In the genomic region with DNA sequence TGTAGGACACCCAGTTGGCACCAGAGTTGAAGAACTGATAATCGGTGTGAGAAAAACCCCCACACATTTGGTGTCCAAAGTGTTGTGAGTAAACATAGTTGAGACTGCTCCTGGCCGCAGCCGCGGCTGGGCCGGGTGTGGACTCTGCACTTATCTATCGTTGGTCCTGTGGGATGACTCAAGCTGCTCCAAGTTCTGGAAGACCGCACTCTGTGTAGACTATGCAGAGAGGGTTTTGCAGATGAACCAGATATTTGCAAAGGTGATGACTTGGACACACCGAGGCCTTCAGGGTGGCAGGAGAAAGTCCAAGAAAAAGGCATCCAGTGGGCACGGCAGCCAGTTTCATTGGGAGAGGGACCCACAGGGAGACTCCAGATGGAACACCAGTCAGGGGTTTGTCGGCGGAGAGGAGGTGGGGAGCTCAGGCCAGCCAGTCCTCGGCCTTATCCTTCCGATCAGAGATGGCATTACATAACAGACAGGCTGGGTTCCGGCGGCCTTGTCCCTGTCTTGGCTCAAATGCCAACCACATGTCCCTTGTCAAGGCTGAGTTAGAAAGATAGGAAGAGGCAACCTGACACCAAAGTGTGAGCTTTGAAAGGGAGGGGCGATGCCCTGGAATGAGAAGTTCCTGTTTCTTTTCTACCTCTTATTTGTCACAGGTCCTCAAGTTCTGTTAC, we compare ENCODE assay signal across 9 cellular contexts. TPM values are rescaled to one million over a fixed set of nuclear protein-coding genes. Genes with fewer than 3 reads are reported as not detected.
DNase-seq lines count a peak whose midpoint lies in the region; ATAC-seq, FAIRE-seq and TF ChIP-seq lines count a peak whose summit lies in the region.
"Had no signal": no experiment of that assay in that cellular context is flagged by ENCODE, and none has a peak within 500 bp of the region (broad histone marks: within the 10 kb centered on the region; RNA-seq: fewer than 3 reads in every experiment).

No MANE protein-coding gene starts in this region.

- H3K9me3 ChIP-seq in K562 (replicated peaks; ENCODE audit: control insufficient read depth, insufficient read depth, low read depth, low read length) (no peaks in the 10 kb centered on the region), lower lobe of right lung (no peaks in the 10 kb centered on the region), vagina (no peaks in the 10 kb centered on the region), kidney (ENCODE audit: control insufficient read depth in 1 of 2, low read length in 2 of 2) (no peaks in the 10 kb centered on the region)

- 22% methylated on average over 15 of the region's 16 CpGs for WGBS in K562 (ENCODE audit: insufficient coverage, low coverage, missing lambda C conversion rate)

- H2AFZ ChIP-seq in K562 (ENCODE audit: low read depth, low read length) = no peak overlapping the region

- H3K9ac ChIP-seq in K562 (ENCODE audit: insufficient read depth in 1 of 2, low read depth in 2 of 2, low read length in 2 of 2) (peak overlapping the region in 1 of 2 experiments; percentile 8; a peak in 2 of 4 replicates), kidney (ENCODE audit: low read length in 2 of 2) (no peak overlapping the region)

- H3K27ac ChIP-seq in K562 (ENCODE audit: extremely low read depth, low read depth, low read length) = peak overlapping the region; percentile 37; the same call in 1 of the 3 replicates
- peak overlapping the region; percentile 56 for H3K27ac ChIP-seq in lower lobe of right lung
- peak overlapping the region; percentile 75 for H3K27ac ChIP-seq in vagina
- peak overlapping the region in 1 of 2 donors; percentile 7 for H3K27ac ChIP-seq in kidney (ENCODE audit: low read depth in 2 of 2, low read length in 2 of 2)

- TF ChIP-seq POLR2A in K562 (conservative IDR thresholded peaks at IDR 0.05) = no peak
- TF ChIP-seq POLR2A in vagina (IDR thresholded peaks at IDR 0.05) = no peak

- H3K9me1 ChIP-seq in K562 (ENCODE audit: control insufficient read depth, insufficient read depth, low read length) = peaks cover 3% of the 10 kb centered on the region

- in situ Hi-C loops in K562 (cut with MboI) = no loop called here

- no peak overlapping the region for H3K4me3 ChIP-seq in K562
- H3K4me3 ChIP-seq in lower lobe of right lung = no peak overlapping the region
- no peak overlapping the region for H3K4me3 ChIP-seq in vagina
- H3K4me3 ChIP-seq in kidney (ENCODE audit: low read length in 2 of 2) = no peak overlapping the region

- no peak for DNase-seq in activated naive CD4-positive, alpha-beta T cell treated with anti-CD3 and anti-CD28 coated beads, Interleukin-2, amount 50 U/mL, for 72 hours (ENCODE audit: low spot score in 2 of 2)
- DNase-seq in activated naive CD4-positive, alpha-beta T cell treated with anti-CD3 and anti-CD28 coated beads for 36 hours = no peak
- DNase-seq in K562 (ENCODE audit: extremely low read depth in 1 of 4, low spot score in 3 of 4) (peak; percentile 51 to 83 (median 64)), lower lobe of right lung (peak; percentile 54), vagina (ENCODE audit: extremely low spot score in 2 of 2) (no peak), HuH-7 (ENCODE audit: low spot score) (no peak), kidney (no peak), mucosa of gallbladder (ENCODE audit: low spot score) (no peak)

- BruUV-seq in K562 (replicated peaks; lab: Mats Ljungman, UMichigan) = no TSS peak

- H3K4me1 Mint-ChIP-seq in activated naive CD4-positive, alpha-beta T cell treated with anti-CD3 and anti-CD28 coated beads for 36 hours (ENCODE audit: low read depth) = peaks cover 20% of the 10 kb centered on the region
- H3K4me1 Mint-ChIP-seq: central memory CD8-positive, alpha-beta T cell had no signal

- H3K36me3 Mint-ChIP-seq in activated naive CD4-positive, alpha-beta T cell treated with anti-CD3 and anti-CD28 coated beads, Interleukin-2, amount 50 U/mL, for 72 hours = no peaks in the 10 kb centered on the region
- H3K36me3 Mint-ChIP-seq in activated naive CD4-positive, alpha-beta T cell treated with anti-CD3 and anti-CD28 coated beads for 36 hours (ENCODE audit: low read depth) = no peaks in the 10 kb centered on the region

- CTCF ChIA-PET in activated naive CD4-positive, alpha-beta T cell treated with anti-CD3 and anti-CD28 coated beads for 36 hours (lab: Charles Lee) = no interaction called here
- CTCF ChIA-PET in K562 (lab: Yijun Ruan, JAX; ENCODE audit: low intra/inter-chr PET ratio) = no interaction called here

- FAIRE-seq in K562 (lab: Jason Lieb, UNC) (peak; percentile 90), kidney (lab: Jason Lieb, UNC) (no peak)

- peaks cover 12% of the 10 kb centered on the region for H4K20me1 ChIP-seq in K562 (replicated peaks; ENCODE audit: control insufficient read depth, insufficient read depth, low read length)

- H3K27me3 ChIP-seq in K562 (ENCODE audit: control insufficient read depth in 2 of 2, insufficient read depth in 2 of 2, low read length in 2 of 2) = no peaks in the 10 kb centered on the region
- H3K27me3 ChIP-seq in lower lobe of right lung (ENCODE audit: low read depth) = no peaks in the 10 kb centered on the region
- no peaks in the 10 kb centered on the region for H3K27me3 ChIP-seq in vagina

- peak; percentile 40; the same call in 1 of the 2 replicates for TF ChIP-seq EP300 in K562 (IDR thresholded peaks at IDR 0.05; ENCODE audit: low read length)

- intact Hi-C loops in activated naive CD4-positive, alpha-beta T cell treated with anti-CD3 and anti-CD28 coated beads for 36 hours (cut with micrococcal nuclease) = no loop called here
- intact Hi-C loops in K562 (cut with micrococcal nuclease) (no loop called here), lower lobe of right lung (cut with DNase I) (no loop called here), vagina (cut with DNase I) (no loop called here), kidney (cut with DNase I) (no loop called here)

- peak overlapping the region; percentile 50 to 65 for H3K27ac Mint-ChIP-seq in activated naive CD4-positive, alpha-beta T cell treated with anti-CD3 and anti-CD28 coated beads, Interleukin-2, amount 50 U/mL, for 72 hours
- H3K27ac Mint-ChIP-seq in activated naive CD4-positive, alpha-beta T cell treated with anti-CD3 and anti-CD28 coated beads for 36 hours = no peak overlapping the region

- no peak for TF ChIP-seq RAD21 in K562 (CRISPR knock-in tag; conservative IDR thresholded peaks at IDR 0.05 in 1 of 2, IDR thresholded peaks at IDR 0.05 in 1 of 2)

- no peaks in the 10 kb centered on the region for H3K79me2 ChIP-seq in K562 (ENCODE audit: control insufficient read depth, insufficient read depth, low read length)

- H3K36me3 ChIP-seq in K562 (ENCODE audit: control insufficient read depth, insufficient read depth, low read length) (no peaks in the 10 kb centered on the region), lower lobe of right lung (no peaks in the 10 kb centered on the region), vagina (no peaks in the 10 kb centered on the region), kidney (ENCODE audit: control insufficient read depth in 1 of 2, insufficient read depth in 2 of 2, low read length in 2 of 2) (no peaks in the 10 kb centered on the region)

- no peak for TF ChIP-seq CTCF in K562 (IDR thresholded peaks at IDR 0.05 in 2 of 3, conservative IDR thresholded peaks at IDR 0.05 in 1 of 3; ENCODE audit: insufficient read depth in 2 of 3, low read depth in 1 of 3, low read length in 3 of 3)
- no peak for TF ChIP-seq CTCF in lower lobe of right lung (IDR thresholded peaks at IDR 0.05)
- TF ChIP-seq CTCF in vagina (IDR thresholded peaks at IDR 0.05) = no peak
- TF ChIP-seq CTCF in kidney (IDR thresholded peaks at IDR 0.05; ENCODE audit: borderline replicate concordance, extremely low read depth, insufficient read depth) = no peak

- H3K4me1 ChIP-seq in K562 (replicated peaks in 1 of 2; ENCODE audit: control insufficient read depth in 2 of 2, insufficient read depth in 2 of 2, low read length in 2 of 2) (peaks cover 11 to 23% of the 10 kb centered on the region in 2 experiments), lower lobe of right lung (peaks cover 53% of the 10 kb centered on the region), vagina (peaks cover 40% of the 10 kb centered on the region), kidney (ENCODE audit: control insufficient read depth in 1 of 2, insufficient read depth in 1 of 2, low read depth in 1 of 2, low read length in 2 of 2) (peaks cover 4 to 19% of the 10 kb centered on the region in 2 donors)

- POLR2A ChIA-PET in K562 (lab: Yijun Ruan, JAX) = interaction anchor here (0.6 to 1.4 kb wide), 7 partner anchors 8 to 66 kb away, joined by 3 to 4 read pairs (median 3); no protein-coding TSS in a partner anchor

- no peak for ATAC-seq in activated naive CD4-positive, alpha-beta T cell treated with anti-CD3 and anti-CD28 coated beads, Interleukin-2, amount 50 U/mL, for 72 hours
- ATAC-seq in K562 = peak; percentile 95
- ATAC-seq in lower lobe of right lung = peak in 1 of 2 donors; percentile 25

- H3K27me3 Mint-ChIP-seq in activated naive CD4-positive, alpha-beta T cell treated with anti-CD3 and anti-CD28 coated beads for 36 hours (ENCODE audit: low read depth) = no peaks in the 10 kb centered on the region

- H3K4me2 ChIP-seq in K562 (ENCODE audit: insufficient read depth, low read length) = peak overlapping the region; percentile 57

- H3K4me3 Mint-ChIP-seq in activated naive CD4-positive, alpha-beta T cell treated with anti-CD3 and anti-CD28 coated beads for 36 hours = no peak overlapping the region
- H3K4me3 Mint-ChIP-seq: central memory CD8-positive, alpha-beta T cell had no signal

- no peaks in the 10 kb centered on the region for H3K9me3 Mint-ChIP-seq in activated naive CD4-positive, alpha-beta T cell treated with anti-CD3 and anti-CD28 coated beads, Interleukin-2, amount 50 U/mL, for 72 hours
- no peaks in the 10 kb centered on the region for H3K9me3 Mint-ChIP-seq in activated naive CD4-positive, alpha-beta T cell treated with anti-CD3 and anti-CD28 coated beads for 36 hours
- H3K9me3 Mint-ChIP-seq: central memory CD8-positive, alpha-beta T cell had no signal

RNA-seq across cellular contexts. Expression of gene C2CD2, which starts 21.1 kb away (rescaled TPM):
- total RNA-seq in activated naive CD4-positive, alpha-beta T cell treated with anti-CD3 and anti-CD28 coated beads, Interleukin-2, amount 50 U/mL, for 72 hours = 10 to 100 TPM; 15.8 to 24.7 TPM
- 1 to 10 TPM; 6.9 to 7.3 TPM for total RNA-seq in activated naive CD4-positive, alpha-beta T cell treated with anti-CD3 and anti-CD28 coated beads for 36 hours
- total RNA-seq in K562 (2011; cell fraction: chromatin; rRNA removed; ENCODE audit: low replicate concordance) = 87.1 and 96.1 TPM in 2 replicates
- total RNA-seq in K562 (2011; cell fraction: nucleolus; rRNA removed) = 67.0 and 72.4 TPM in 2 replicates
- 71.8 and 78.2 TPM in 2 replicates for total RNA-seq in K562 (2011; cell fraction: nucleoplasm; rRNA removed)
- total RNA-seq in K562 (2014; rRNA removed) = 15.1 and 20.2 TPM in 2 replicates
- 11.6 and 12.1 TPM in 2 replicates for total RNA-seq in K562 (2014; rRNA removed; fragmentation: Illumina TruSeq; extraction: Trizol)
- 14.0 and 14.5 TPM in 2 replicates for total RNA-seq in K562 (2015; rRNA removed; fragmentation: Illumina TruSeq; extraction: Trizol)
- 19.0 and 19.6 TPM in 2 replicates for total RNA-seq in K562 (2021)
- 21.6 and 27.5 TPM in 2 replicates for polyA plus RNA-seq in K562 (2011; rRNA removed)
- polyA plus RNA-seq in K562 (2011; cell fraction: cytosol; rRNA removed) = 17.1 and 20.0 TPM in 2 replicates
- polyA plus RNA-seq in K562 (2011; cell fraction: nucleus; rRNA removed) = 40.5 and 46.1 TPM in 2 replicates
- polyA plus RNA-seq in K562 (2012) = 8.5 and 9.7 TPM in 2 replicates
- 9.1 and 10.9 TPM in 2 replicates for polyA plus RNA-seq in K562 (2014; fragmentation: Illumina TruSeq; extraction: Trizol)
- 1 to 10 TPM; 1.3 to 1.6 TPM for polyA plus RNA-seq in K562 (2014; fragmentation: Nextera tagmentation; extraction: Ambion mirVana)
- polyA plus RNA-seq in K562 (2014; rRNA removed) = 9.5 and 13.5 TPM in 2 replicates
- polyA minus RNA-seq in K562 (2011; rRNA and poly(A)+ RNA removed) = 40.3 and 41.0 TPM in 2 replicates
- 23.2 and 27.7 TPM in 2 replicates for polyA minus RNA-seq in K562 (2011; cell fraction: cytosol; rRNA and poly(A)+ RNA removed)
- 31.8 and 44.2 TPM in 2 replicates for polyA minus RNA-seq in K562 (2011; cell fraction: nucleus; rRNA and poly(A)+ RNA removed)
- total RNA-seq in lower lobe of right lung = 23.8 TPM
- total RNA-seq in vagina = 36.1 TPM
- 25.6 TPM for total RNA-seq in kidney
- 7.6 TPM for polyA plus RNA-seq in kidney (ENCODE audit: insufficient read depth, low read depth, low replicate concordance)
- 30.8 TPM for total RNA-seq in mucosa of gallbladder

RNA-seq across cellular contexts. Expression of gene PRDM15, which starts 53.6 kb away (rescaled TPM):
- 10 to 100 TPM; 13.1 to 23.0 TPM for total RNA-seq in activated naive CD4-positive, alpha-beta T cell treated with anti-CD3 and anti-CD28 coated beads, Interleukin-2, amount 50 U/mL, for 72 hours
- 1 to 10 TPM; 9.6 to 9.8 TPM for total RNA-seq in activated naive CD4-positive, alpha-beta T cell treated with anti-CD3 and anti-CD28 coated beads for 36 hours
- 56.7 and 69.0 TPM in 2 replicates for total RNA-seq in K562 (2011; cell fraction: chromatin; rRNA removed; ENCODE audit: low replicate concordance)
- total RNA-seq in K562 (2011; cell fraction: nucleolus; rRNA removed) = 33.8 and 45.0 TPM in 2 replicates
- total RNA-seq in K562 (2011; cell fraction: nucleoplasm; rRNA removed) = 31.8 and 32.0 TPM in 2 replicates
- total RNA-seq in K562 (2014; rRNA removed) (6.2 and 10.0 TPM in 2 replicates), K562 (2014; rRNA removed; fragmentation: Illumina TruSeq; extraction: Trizol) (2.9 and 4.4 TPM in 2 replicates), K562 (2015; rRNA removed; fragmentation: Illumina TruSeq; extraction: Trizol) (6.0 and 6.6 TPM in 2 replicates), K562 (2021) (7.6 and 9.2 TPM in 2 replicates), lower lobe of right lung (6.6 TPM), vagina (31.2 TPM), kidney (8.4 TPM), mucosa of gallbladder (6.4 TPM)
- polyA plus RNA-seq in K562 (2011; rRNA removed) (6.6 and 12.2 TPM in 2 replicates), K562 (2014; fragmentation: Illumina TruSeq; extraction: Trizol) (6.0 and 6.2 TPM in 2 replicates), K562 (2014; fragmentation: Nextera tagmentation; extraction: Ambion mirVana) (1 to 10 TPM in 1 of 2 experiments, under 1 TPM in 1; 0.93 to 1.0 TPM), K562 (2014; rRNA removed) (7.1 and 8.5 TPM in 2 replicates), kidney (ENCODE audit: insufficient read depth, low read depth, low replicate concordance) (1.3 TPM)
- 6.8 and 7.5 TPM in 2 replicates for polyA plus RNA-seq in K562 (2011; cell fraction: cytosol; rRNA removed)
- polyA plus RNA-seq in K562 (2011; cell fraction: nucleus; rRNA removed) = 44.0 and 68.1 TPM in 2 replicates
- polyA plus RNA-seq in K562 (2012) = 6.2 and 6.8 TPM in 2 replicates
- 17.3 and 20.4 TPM in 2 replicates for polyA minus RNA-seq in K562 (2011; rRNA and poly(A)+ RNA removed)
- 7.4 and 14.3 TPM in 2 replicates for polyA minus RNA-seq in K562 (2011; cell fraction: cytosol; rRNA and poly(A)+ RNA removed)
- polyA minus RNA-seq in K562 (2011; cell fraction: nucleus; rRNA and poly(A)+ RNA removed) = 15.9 and 23.1 TPM in 2 replicates

Comparison
In these comparisons a context has a peak if more than half of its experiments do, and no peak if none do; other contexts are left out.
1. DNase-seq: peak in K562 (4 of 4) and lower lobe of right lung (single experiment); none in activated naive CD4-positive, alpha-beta T cell treated with anti-CD3 and anti-CD28 coated beads, Interleukin-2, amount 50 U/mL, for 72 hours (0 of 2), activated naive CD4-positive, alpha-beta T cell treated with anti-CD3 and anti-CD28 coated beads for 36 hours (single experiment), vagina (0 of 2), HuH-7 (single experiment), kidney (single experiment) and mucosa of gallbladder (single experiment).